ENCODE assay signal across 8 cellular contexts in the genomic region with DNA sequence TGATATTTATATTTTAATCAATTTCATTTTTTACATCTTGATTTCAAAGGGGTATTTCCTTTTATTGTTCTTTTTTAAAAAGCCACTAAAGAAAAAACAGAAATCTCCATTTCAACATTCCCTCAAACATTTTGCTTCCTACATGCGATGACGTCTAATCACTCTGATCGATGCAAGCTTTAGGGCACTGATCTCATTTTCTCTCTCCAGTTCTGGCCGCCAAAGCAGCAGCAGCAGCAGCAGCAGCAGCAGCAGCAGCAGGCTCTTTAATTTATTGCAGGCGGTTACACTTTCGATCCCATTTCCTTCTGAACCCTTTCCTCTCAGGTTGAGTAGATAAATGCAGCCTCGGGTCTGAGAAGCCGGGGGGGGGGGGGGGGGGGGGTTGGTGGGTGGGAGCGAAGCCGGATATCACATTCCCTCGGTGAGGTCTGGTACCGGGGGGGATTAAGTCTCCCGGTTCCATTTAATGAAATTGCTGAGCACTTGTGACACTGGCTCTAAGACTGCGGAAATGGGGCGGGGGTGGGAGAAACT. TPM values are rescaled to one million over a fixed set of nuclear protein-coding genes. Genes with fewer than 3 reads are reported as not detected.
DNase-seq lines count a peak whose midpoint lies in the region; TF ChIP-seq lines count a peak whose summit lies in the region.

No MANE protein-coding gene starts in this region.

- no peak overlapping the region for H3K14ac ChIP-seq in H9 (ENCODE audit: insufficient read depth, low read length)

- no peak overlapping the region for H2BK20ac ChIP-seq in H9 (ENCODE audit: low read depth, low read length, poor library complexity, severe bottlenecking)

- no peak overlapping the region for H2AK5ac ChIP-seq in H9 (ENCODE audit: insufficient read length, low read length)

- no peaks in the 10 kb centered on the region for H3K79me2 ChIP-seq in H9 (ENCODE audit: insufficient read depth, low read length)
- H3K79me2 ChIP-seq in parathyroid adenoma, result no peaks in the 10 kb centered on the region

- H3K9ac ChIP-seq in H9 (ENCODE audit: extremely low read depth, insufficient read length, low read length) (no peak overlapping the region), parathyroid adenoma (no peak overlapping the region)

- peak overlapping the region; percentile 58 for H3K4me2 ChIP-seq in H9 (ENCODE audit: insufficient read depth, insufficient read length, low read length)
- peak overlapping the region; percentile 90 for H3K4me2 ChIP-seq in parathyroid adenoma (ENCODE audit: low read length)

- peaks cover 0 to under 1% (median 0%) of the 10 kb centered on the region in 3 experiments; a peak in 1 of 7 replicates for H3K36me3 Mint-ChIP-seq in H9 (ENCODE audit: insufficient read depth in 1 of 3, low read depth in 3 of 3)

- H3K56ac ChIP-seq in H9 (ENCODE audit: insufficient read length, low read depth, low read length), result no peak overlapping the region

- H3K27me3 ChIP-seq in H9 (ENCODE audit: insufficient read depth, low read length), result peaks cover 4% of the 10 kb centered on the region; the same call in 1 of the 2 replicates
- no peaks in the 10 kb centered on the region for H3K27me3 ChIP-seq in SJCRH30
- peaks cover 0 to 2% of the 10 kb centered on the region in 2 donors for H3K27me3 ChIP-seq in esophagus (ENCODE audit: control insufficient read depth in 1 of 2, insufficient read depth in 2 of 2, low read length in 2 of 2)
- H3K27me3 ChIP-seq in parathyroid adenoma (ENCODE audit: control insufficient read depth, insufficient read depth, low read length), result no peaks in the 10 kb centered on the region

- H2AFZ ChIP-seq in H9 (ENCODE audit: low read length) (no peak overlapping the region), parathyroid adenoma (no peak overlapping the region)

- WGBS in H9 (ENCODE audit: extremely low coverage, insufficient read length, low lambda C conversion rate), result no CpG with 5 or more reads among the region's 15 CpGs
- 0 to 2% methylated on average over 12 to 14 of the region's 15 CpGs for WGBS in esophagus, 2 donors

- peaks cover 42% of the 10 kb centered on the region for H3K23me2 ChIP-seq in H9 (ENCODE audit: insufficient read length, low read depth, low read length, poor library complexity, severe bottlenecking)

- no peak overlapping the region for H3K23ac ChIP-seq in H9 (ENCODE audit: insufficient read length, low read depth, low read length)

- no peak for DNase-seq in H9
- DNase-seq in SJCRH30, result no peak
- no peak for DNase-seq in effector CD4-positive, alpha-beta T cell
- DNase-seq in HK-2 (ENCODE audit: unreplicated experiment), result no peak
- no peak for DNase-seq in amniotic stem cell (lab: John Stamatoyannopoulos, UW)

- peaks cover 30 to 33% of the 10 kb centered on the region in 2 experiments for H3K4me1 Mint-ChIP-seq in H9

- H3K9me3 Mint-ChIP-seq in H9, result peaks cover 0 to under 1% of the 10 kb centered on the region in 2 experiments; a peak in 2 of 5 replicates

- no peak overlapping the region for H4K91ac ChIP-seq in H9 (ENCODE audit: insufficient read length, low read depth, low read length)

- peaks cover 38% of the 10 kb centered on the region for H3K27me3 Mint-ChIP-seq in H9 (ENCODE audit: low read depth)

- no peak overlapping the region for H4K8ac ChIP-seq in H9 (replicated peaks; ENCODE audit: insufficient read length, low read depth, low read length)

- H3T11ph ChIP-seq in H9 (ENCODE audit: low read length), result no peak overlapping the region

- no peak overlapping the region for H3K18ac ChIP-seq in H9 (ENCODE audit: insufficient read length, low read depth, low read length)

- no peaks in the 10 kb centered on the region for H3K79me1 ChIP-seq in H9 (ENCODE audit: insufficient read depth, low read depth, low read length, poor library complexity, severe bottlenecking)

- H2BK12ac ChIP-seq in H9 (ENCODE audit: insufficient read length, low read depth, low read length), result no peak overlapping the region

- no peak overlapping the region for H2BK15ac ChIP-seq in H9 (ENCODE audit: low read depth, low read length)

- no peak overlapping the region for H3K4ac ChIP-seq in H9 (ENCODE audit: low read depth, low read length)

- H3K9me3 ChIP-seq in H9 (ENCODE audit: control insufficient read depth, low read depth, low read length) (no peaks in the 10 kb centered on the region), SJCRH30 (replicated peaks) (no peaks in the 10 kb centered on the region), esophagus (ENCODE audit: control insufficient read depth in 2 of 2, insufficient read depth in 1 of 2, low read depth in 1 of 2, low read length in 1 of 2) (peaks cover 0 to 4% of the 10 kb centered on the region in 2 donors), parathyroid adenoma (ENCODE audit: control insufficient read depth, low read length) (no peaks in the 10 kb centered on the region)

- H3K4me3 ChIP-seq in SJCRH30 (peak overlapping the region; percentile 82), esophagus (ENCODE audit: low read depth in 1 of 2, low read length in 2 of 2) (peak overlapping the region; percentile 60 to 63), parathyroid adenoma (ENCODE audit: low read depth, low read length) (peak overlapping the region; percentile 51)

- H4K20me1 ChIP-seq in H9 (ENCODE audit: control insufficient read depth, insufficient read depth, insufficient read length), result peaks cover 2% of the 10 kb centered on the region

- no peak overlapping the region for H4K5ac ChIP-seq in H9 (ENCODE audit: insufficient read length, low read depth, low read length)

- peak overlapping the region; percentile 90 to 100 for H3K4me3 Mint-ChIP-seq in H9

- H3K36me3 ChIP-seq in SJCRH30, result peaks cover 4% of the 10 kb centered on the region; the same call in 1 of the 2 replicates
- no peaks in the 10 kb centered on the region for H3K36me3 ChIP-seq in esophagus (ENCODE audit: control insufficient read depth in 2 of 2, insufficient read depth in 2 of 2, low read length in 1 of 2)
- no peaks in the 10 kb centered on the region for H3K36me3 ChIP-seq in parathyroid adenoma (ENCODE audit: control insufficient read depth, insufficient read depth, low read length)

- H2BK5ac ChIP-seq in H9 (ENCODE audit: insufficient read length, low read length), result no peak overlapping the region

- 0 out of 2 replicates have a peak, but pooled peaks cover 4% of the 10 kb centered on the region for H3K4me1 ChIP-seq in H9 (ENCODE audit: insufficient read depth, low read length)
- peaks cover 7% of the 10 kb centered on the region for H3K4me1 ChIP-seq in SJCRH30
- H3K4me1 ChIP-seq in esophagus (ENCODE audit: control insufficient read depth in 2 of 2, insufficient read depth in 2 of 2, low read length in 1 of 2), result peaks cover 0 to 4% of the 10 kb centered on the region in 2 donors
- no peaks in the 10 kb centered on the region for H3K4me1 ChIP-seq in parathyroid adenoma

- H2BK120ac ChIP-seq in H9 (ENCODE audit: low read depth, low read length, poor library complexity, severe bottlenecking), result no peak overlapping the region

- H3K27ac Mint-ChIP-seq in H9, result peak overlapping the region; percentile 34 to 94 (median 77); a peak in 4 of 7 replicates

- TF ChIP-seq CTCF in C4-2B (conservative IDR thresholded peaks at IDR 0.05) (no peak), H9 (conservative IDR thresholded peaks at IDR 0.05) (no peak), parathyroid adenoma (IDR thresholded peaks at IDR 0.05) (no peak)

- H3K27ac ChIP-seq in C4-2B, result peak overlapping the region; percentile 68; the same call in 1 of the 2 replicates
- H3K27ac ChIP-seq in H9 (ENCODE audit: insufficient read length, low read depth, low read length), result no peak overlapping the region
- H3K27ac ChIP-seq in SJCRH30, result peak overlapping the region; percentile 92
- H3K27ac ChIP-seq in esophagus (ENCODE audit: low read depth in 2 of 2, low read length in 1 of 2), result peak overlapping the region; percentile 20 to 45
- no peak overlapping the region for H3K27ac ChIP-seq in parathyroid adenoma

RNA-seq across cellular contexts. Expression of a gene that starts 3.4 kb away (rescaled TPM):
- total RNA-seq in H9 (2021), result 16.8 and 18.0 TPM in 2 replicates
- 135 and 150 TPM in 2 replicates for total RNA-seq in SJCRH30 (2014; rRNA removed; shearing (Covaris generic))
- 1 to 10 TPM; 3.3 to 7.4 TPM for polyA plus RNA-seq in esophagus

Comparison
In these comparisons a context has a peak if more than half of its experiments do, and no peak if none do; other contexts are left out.
1. H3K27ac ChIP-seq: peak in C4-2B (single experiment), SJCRH30 (single experiment) and esophagus (2 of 2); none in H9 (single experiment) and parathyroid adenoma (single experiment).
2. Peak in every context shown above with its lines, with median percentiles within 50 percentile points of each other: H3K4me3 ChIP-seq.